Comparison of ENCODE assay signal across 9 cellular contexts in the genomic region with DNA sequence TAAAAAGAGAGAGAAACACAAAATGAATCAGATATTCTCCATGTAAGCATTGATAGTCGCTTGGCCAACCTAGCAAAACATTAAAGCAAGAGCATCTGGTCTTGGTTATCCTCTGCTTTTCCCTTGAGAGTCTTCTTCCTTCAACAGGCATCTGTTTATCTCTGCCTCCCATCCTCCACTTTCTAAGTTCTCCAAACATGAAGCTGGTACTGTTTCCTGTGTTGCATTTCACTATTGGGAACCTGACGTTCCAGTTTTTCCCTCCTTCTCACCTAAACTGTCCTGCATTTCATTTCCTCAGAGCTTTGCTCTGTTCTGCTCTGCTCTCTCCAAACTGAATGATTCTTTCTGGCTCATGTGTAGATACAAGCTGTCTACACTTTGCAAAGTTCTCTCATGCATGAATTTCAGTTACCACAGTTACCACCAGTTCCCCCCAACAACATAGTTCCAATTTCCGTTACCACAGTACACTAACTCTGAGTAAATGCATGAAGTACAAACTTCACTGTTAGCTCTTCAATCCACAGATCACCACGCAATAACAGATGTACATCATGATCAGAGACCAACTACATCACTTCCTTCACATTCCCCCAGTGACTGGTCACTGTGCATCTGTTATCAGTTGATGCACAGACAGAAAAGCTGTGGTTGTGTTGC.
DNase-seq lines count a peak whose midpoint lies in the region; ATAC-seq, FAIRE-seq and TF ChIP-seq lines count a peak whose summit lies in the region.
"Had no signal": no experiment of that assay in that cellular context is flagged by ENCODE, and none has a peak within 500 bp of the region (broad histone marks: within the 10 kb centered on the region; RNA-seq: fewer than 3 reads in every experiment).

No MANE protein-coding gene starts in this region.

- ATAC-seq in HG03378 (IDR thresholded peaks at IDR 0.05; ENCODE audit: unreplicated experiment): peak; percentile 97
- ATAC-seq in effector memory CD8-positive, alpha-beta T cell (replicated peaks): peak; percentile 54
- ATAC-seq in activated naive CD4-positive, alpha-beta T cell treated with anti-CD3 and anti-CD28 coated beads, Interleukin-2, amount 50 U/mL, for 72 hours: no peak

- H3K4me3 Mint-ChIP-seq in effector memory CD8-positive, alpha-beta T cell: no peak overlapping the region
- H3K4me3 Mint-ChIP-seq in osteocyte (ENCODE audit: unreplicated experiment): no peak overlapping the region

- CTCF ChIA-PET in GM10248 (lab: Yijun Ruan, JAX): interaction anchor here (1.0 to 1.7 kb wide), 4 partner anchors 8 to 139 kb away, joined by 3 to 7 read pairs (median 3); no protein-coding TSS in a partner anchor

- TF ChIP-seq CTCF in GM10248 (IDR thresholded peaks at IDR 0.05; ENCODE audit: control extremely low read depth, extremely low read depth, low read depth, missing control alignments) (no peak), GM20000 (IDR thresholded peaks at IDR 0.05; ENCODE audit: extremely low read depth, missing control alignments) (no peak), osteocyte (IDR thresholded peaks at IDR 0.05) (no peak)

- H3K36me3 Mint-ChIP-seq in effector memory CD8-positive, alpha-beta T cell (ENCODE audit: insufficient read depth): no peaks in the 10 kb centered on the region
- H3K36me3 Mint-ChIP-seq in osteocyte (ENCODE audit: unreplicated experiment): no peaks in the 10 kb centered on the region
- no peaks in the 10 kb centered on the region for H3K36me3 Mint-ChIP-seq in activated naive CD4-positive, alpha-beta T cell treated with anti-CD3 and anti-CD28 coated beads, Interleukin-2, amount 50 U/mL, for 72 hours

- peaks cover 6 to 21% of the 10 kb centered on the region in 2 donors for H3K27me3 Mint-ChIP-seq in effector memory CD8-positive, alpha-beta T cell
- H3K27me3 Mint-ChIP-seq in osteocyte (ENCODE audit: unreplicated experiment): peaks cover 2% of the 10 kb centered on the region

- POLR2A ChIA-PET in GM10248 (lab: Yijun Ruan, JAX): interaction anchor here (0.9 kb wide), 1 partner anchor 12 kb away, joined by 3 read pairs; no protein-coding TSS in a partner anchor

- DNase-seq in GM10248 (ENCODE audit: extremely low spot score) (peak; percentile 52), GM20000 (ENCODE audit: low spot score) (peak; percentile 53), osteocyte (ENCODE audit: extremely low spot score, unreplicated experiment) (no peak), HTR-8/SVneo (ENCODE audit: insufficient read length, low spot score) (no peak), nucleus accumbens (lab: John Stamatoyannopoulos, UW) (no peak)
- DNase-seq in effector memory CD8-positive, alpha-beta T cell: no peak
- DNase-seq in activated naive CD4-positive, alpha-beta T cell treated with anti-CD3 and anti-CD28 coated beads, Interleukin-2, amount 50 U/mL, for 72 hours (ENCODE audit: low spot score in 2 of 2): no peak
- DNase-seq: stimulated activated CD8-positive, alpha-beta memory T cell treated with anti-CD3 and anti-CD28 coated beads, Interleukin-4, amount 100 ng/mL, for 48 hours had no signal

- no peaks in the 10 kb centered on the region for H3K9me3 Mint-ChIP-seq in effector memory CD8-positive, alpha-beta T cell
- H3K9me3 Mint-ChIP-seq in osteocyte (ENCODE audit: unreplicated experiment): no peaks in the 10 kb centered on the region
- no peaks in the 10 kb centered on the region for H3K9me3 Mint-ChIP-seq in activated naive CD4-positive, alpha-beta T cell treated with anti-CD3 and anti-CD28 coated beads, Interleukin-2, amount 50 U/mL, for 72 hours

- FAIRE-seq in HTR-8/SVneo (lab: Jason Lieb, UNC): no peak

- no peaks in the 10 kb centered on the region for H3K4me1 Mint-ChIP-seq in effector memory CD8-positive, alpha-beta T cell (ENCODE audit: low read depth in 2 of 2)
- H3K4me1 Mint-ChIP-seq in osteocyte (ENCODE audit: unreplicated experiment): peaks cover 18% of the 10 kb centered on the region

- no peak overlapping the region for H3K27ac Mint-ChIP-seq in effector memory CD8-positive, alpha-beta T cell
- no peak overlapping the region for H3K27ac Mint-ChIP-seq in osteocyte (ENCODE audit: unreplicated experiment)
- H3K27ac Mint-ChIP-seq in activated naive CD4-positive, alpha-beta T cell treated with anti-CD3 and anti-CD28 coated beads, Interleukin-2, amount 50 U/mL, for 72 hours: no peak overlapping the region

Comparison
In these comparisons a context has a peak if more than half of its experiments do, and no peak if none do; other contexts are left out.
1. DNase-seq: peak in GM10248 (single experiment) and GM20000 (single experiment); none in effector memory CD8-positive, alpha-beta T cell (0 of 3), osteocyte (single experiment), HTR-8/SVneo (single experiment), nucleus accumbens (0 of 56) and activated naive CD4-positive, alpha-beta T cell treated with anti-CD3 and anti-CD28 coated beads, Interleukin-2, amount 50 U/mL, for 72 hours (0 of 2).
2. ATAC-seq: peak in HG03378 (single experiment) and effector memory CD8-positive, alpha-beta T cell (single experiment); none in activated naive CD4-positive, alpha-beta T cell treated with anti-CD3 and anti-CD28 coated beads, Interleukin-2, amount 50 U/mL, for 72 hours (0 of 2).